In genomic region chr2:112275314-112275886, GRCh38 we compare ENCODE assay signal across 1 cellular context.
TF ChIP-seq lines count a peak whose summit lies in the region.

A gene with protein sequence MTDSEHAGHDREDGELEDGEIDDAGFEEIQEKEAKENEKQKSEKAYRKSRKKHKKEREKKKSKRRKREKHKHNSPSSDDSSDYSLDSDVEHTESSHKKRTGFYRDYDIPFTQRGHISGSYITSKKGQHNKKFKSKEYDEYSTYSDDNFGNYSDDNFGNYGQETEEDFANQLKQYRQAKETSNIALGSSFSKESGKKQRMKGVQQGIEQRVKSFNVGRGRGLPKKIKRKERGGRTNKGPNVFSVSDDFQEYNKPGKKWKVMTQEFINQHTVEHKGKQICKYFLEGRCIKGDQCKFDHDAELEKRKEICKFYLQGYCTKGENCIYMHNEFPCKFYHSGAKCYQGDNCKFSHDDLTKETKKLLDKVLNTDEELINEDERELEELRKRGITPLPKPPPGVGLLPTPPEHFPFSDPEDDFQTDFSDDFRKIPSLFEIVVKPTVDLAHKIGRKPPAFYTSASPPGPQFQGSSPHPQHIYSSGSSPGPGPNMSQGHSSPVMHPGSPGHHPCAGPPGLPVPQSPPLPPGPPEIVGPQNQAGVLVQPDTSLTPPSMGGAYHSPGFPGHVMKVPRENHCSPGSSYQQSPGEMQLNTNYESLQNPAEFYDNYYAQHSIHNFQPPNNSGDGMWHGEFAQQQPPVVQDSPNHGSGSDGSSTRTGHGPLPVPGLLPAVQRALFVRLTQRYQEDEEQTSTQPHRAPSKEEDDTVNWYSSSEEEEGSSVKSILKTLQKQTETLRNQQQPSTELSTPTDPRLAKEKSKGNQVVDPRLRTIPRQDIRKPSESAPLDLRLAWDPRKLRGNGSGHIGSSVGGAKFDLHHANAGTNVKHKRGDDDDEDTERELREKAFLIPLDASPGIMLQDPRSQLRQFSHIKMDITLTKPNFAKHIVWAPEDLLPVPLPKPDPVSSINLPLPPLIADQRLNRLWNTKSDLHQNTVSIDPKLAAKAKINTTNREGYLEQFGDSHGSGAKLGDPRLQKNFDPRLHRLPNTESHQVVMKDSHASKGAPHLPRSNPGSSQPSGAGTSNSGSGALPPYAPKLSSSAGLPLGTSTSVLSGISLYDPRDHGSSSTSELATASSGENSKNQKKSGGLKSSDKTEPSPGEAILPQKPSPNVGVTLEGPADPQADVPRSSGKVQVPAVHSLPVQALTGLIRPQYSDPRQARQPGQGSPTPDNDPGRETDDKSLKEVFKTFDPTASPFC (plus strand): TSS chr2:112275597. CDS start chr2:112275995, 398 bp downstream.

TF ChIP-seq in GM12878, 131 proteins besides CTCF, POLR2A, EP300 and RAD21 (continued from another document and continues in another):
- no peak for TF ChIP-seq FOS (IDR thresholded peaks at IDR 0.05; ENCODE audit: borderline replicate concordance, extremely low read depth, insufficient read length)
- TF ChIP-seq POLR2AphosphoS5 (IDR thresholded peaks at IDR 0.05; ENCODE audit: low read length), result peak; percentile 97
- TF ChIP-seq JUND (IDR thresholded peaks at IDR 0.05; ENCODE audit: low read depth, low read length), result peak; percentile 10; the same call in 1 of the 2 replicates
- no peak for TF ChIP-seq GABPA (IDR thresholded peaks at IDR 0.05; ENCODE audit: low read depth)
- TF ChIP-seq CBFB (IDR thresholded peaks at IDR 0.05; ENCODE audit: low read depth), result peak; percentile 75; the same call in 1 of the 2 replicates
- peak; percentile 88 for TF ChIP-seq NR2C1 (IDR thresholded peaks at IDR 0.05)
- peak; percentile 99 for TF ChIP-seq RB1 (IDR thresholded peaks at IDR 0.05; ENCODE audit: borderline replicate concordance)
- no peak for TF ChIP-seq HDAC6 (IDR thresholded peaks at IDR 0.05; ENCODE audit: unreplicated experiment)
- no peak for TF ChIP-seq NRF1 (conservative IDR thresholded peaks at IDR 0.05; ENCODE audit: low read depth, low read length)
- peak; percentile 13; the same call in 1 of the 2 replicates for TF ChIP-seq ZNF217 (IDR thresholded peaks at IDR 0.05)
- no peak for TF ChIP-seq ZNF384 (IDR thresholded peaks at IDR 0.05; ENCODE audit: borderline replicate concordance, low read depth, low read length)
- 0 out of 2 replicates have a peak, but pooled peaks have one; percentile 29 for TF ChIP-seq ATF2 (IDR thresholded peaks at IDR 0.05; ENCODE audit: low read length)
- no peak for TF ChIP-seq RAD51 (IDR thresholded peaks at IDR 0.05)
- peak; percentile 94 for TF ChIP-seq NBN (IDR thresholded peaks at IDR 0.05)
- peak; percentile 85 for TF ChIP-seq POU2F2 (IDR thresholded peaks at IDR 0.05; ENCODE audit: borderline replicate concordance, low read depth, low read length)
- peak; percentile 99 for TF ChIP-seq TAF1 (IDR thresholded peaks at IDR 0.05; ENCODE audit: borderline replicate concordance, low read depth, low read length)
- peak; percentile 59 for TF ChIP-seq SKIL (IDR thresholded peaks at IDR 0.05; ENCODE audit: low read depth, poor library complexity, severe bottlenecking)
- no peak for TF ChIP-seq ZNF274 (IDR thresholded peaks at IDR 0.05; ENCODE audit: insufficient read depth, insufficient read length)
- TF ChIP-seq E2F8 (IDR thresholded peaks at IDR 0.05; ENCODE audit: low read depth, partially characterized antibody), result no peak
- peak; percentile 52; the same call in 1 of the 2 replicates for TF ChIP-seq HDGF (IDR thresholded peaks at IDR 0.05)
- no peak for TF ChIP-seq KDM1A (IDR thresholded peaks at IDR 0.05; ENCODE audit: borderline replicate concordance)
- TF ChIP-seq ZNF592 (IDR thresholded peaks at IDR 0.05), result 0 out of 2 replicates have a peak, but pooled peaks have one; percentile 56
- peak; percentile 64; the same call in 1 of the 2 replicates for TF ChIP-seq SIN3A (IDR thresholded peaks at IDR 0.05; ENCODE audit: low read depth, low read length)
- TF ChIP-seq TCF12 (IDR thresholded peaks at IDR 0.05; ENCODE audit: low read depth, low read length), result peak; percentile 26; the same call in 1 of the 2 replicates
- TF ChIP-seq ZNF24 (IDR thresholded peaks at IDR 0.05), result no peak; the same call in 1 of the 2 replicates
- TF ChIP-seq EGR1 (IDR thresholded peaks at IDR 0.05; ENCODE audit: borderline replicate concordance in 1 of 2, low read depth in 2 of 2, low read length in 2 of 2), result peak in 1 of 2 experiments; percentile 62; a peak in 2 of 3 replicates
- no peak for TF ChIP-seq HDAC2 (IDR thresholded peaks at IDR 0.05)
- TF ChIP-seq TCF7 (IDR thresholded peaks at IDR 0.05; ENCODE audit: borderline replicate concordance), result no peak; the same call in 1 of the 2 replicates
- peak; percentile 91 for TF ChIP-seq IKZF1 (conservative IDR thresholded peaks at IDR 0.05)
- peak; percentile 94 for TF ChIP-seq SMAD5 (IDR thresholded peaks at IDR 0.05; ENCODE audit: low read depth)
- TF ChIP-seq, protein P1, sequence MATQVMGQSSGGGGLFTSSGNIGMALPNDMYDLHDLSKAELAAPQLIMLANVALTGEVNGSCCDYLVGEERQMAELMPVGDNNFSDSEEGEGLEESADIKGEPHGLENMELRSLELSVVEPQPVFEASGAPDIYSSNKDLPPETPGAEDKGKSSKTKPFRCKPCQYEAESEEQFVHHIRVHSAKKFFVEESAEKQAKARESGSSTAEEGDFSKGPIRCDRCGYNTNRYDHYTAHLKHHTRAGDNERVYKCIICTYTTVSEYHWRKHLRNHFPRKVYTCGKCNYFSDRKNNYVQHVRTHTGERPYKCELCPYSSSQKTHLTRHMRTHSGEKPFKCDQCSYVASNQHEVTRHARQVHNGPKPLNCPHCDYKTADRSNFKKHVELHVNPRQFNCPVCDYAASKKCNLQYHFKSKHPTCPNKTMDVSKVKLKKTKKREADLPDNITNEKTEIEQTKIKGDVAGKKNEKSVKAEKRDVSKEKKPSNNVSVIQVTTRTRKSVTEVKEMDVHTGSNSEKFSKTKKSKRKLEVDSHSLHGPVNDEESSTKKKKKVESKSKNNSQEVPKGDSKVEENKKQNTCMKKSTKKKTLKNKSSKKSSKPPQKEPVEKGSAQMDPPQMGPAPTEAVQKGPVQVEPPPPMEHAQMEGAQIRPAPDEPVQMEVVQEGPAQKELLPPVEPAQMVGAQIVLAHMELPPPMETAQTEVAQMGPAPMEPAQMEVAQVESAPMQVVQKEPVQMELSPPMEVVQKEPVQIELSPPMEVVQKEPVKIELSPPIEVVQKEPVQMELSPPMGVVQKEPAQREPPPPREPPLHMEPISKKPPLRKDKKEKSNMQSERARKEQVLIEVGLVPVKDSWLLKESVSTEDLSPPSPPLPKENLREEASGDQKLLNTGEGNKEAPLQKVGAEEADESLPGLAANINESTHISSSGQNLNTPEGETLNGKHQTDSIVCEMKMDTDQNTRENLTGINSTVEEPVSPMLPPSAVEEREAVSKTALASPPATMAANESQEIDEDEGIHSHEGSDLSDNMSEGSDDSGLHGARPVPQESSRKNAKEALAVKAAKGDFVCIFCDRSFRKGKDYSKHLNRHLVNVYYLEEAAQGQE (IDR thresholded peaks at IDR 0.05; ENCODE audit: low read depth, low read length), result 0 out of 2 replicates have a peak, but pooled peaks have one; percentile 42
- TF ChIP-seq, protein P2, sequence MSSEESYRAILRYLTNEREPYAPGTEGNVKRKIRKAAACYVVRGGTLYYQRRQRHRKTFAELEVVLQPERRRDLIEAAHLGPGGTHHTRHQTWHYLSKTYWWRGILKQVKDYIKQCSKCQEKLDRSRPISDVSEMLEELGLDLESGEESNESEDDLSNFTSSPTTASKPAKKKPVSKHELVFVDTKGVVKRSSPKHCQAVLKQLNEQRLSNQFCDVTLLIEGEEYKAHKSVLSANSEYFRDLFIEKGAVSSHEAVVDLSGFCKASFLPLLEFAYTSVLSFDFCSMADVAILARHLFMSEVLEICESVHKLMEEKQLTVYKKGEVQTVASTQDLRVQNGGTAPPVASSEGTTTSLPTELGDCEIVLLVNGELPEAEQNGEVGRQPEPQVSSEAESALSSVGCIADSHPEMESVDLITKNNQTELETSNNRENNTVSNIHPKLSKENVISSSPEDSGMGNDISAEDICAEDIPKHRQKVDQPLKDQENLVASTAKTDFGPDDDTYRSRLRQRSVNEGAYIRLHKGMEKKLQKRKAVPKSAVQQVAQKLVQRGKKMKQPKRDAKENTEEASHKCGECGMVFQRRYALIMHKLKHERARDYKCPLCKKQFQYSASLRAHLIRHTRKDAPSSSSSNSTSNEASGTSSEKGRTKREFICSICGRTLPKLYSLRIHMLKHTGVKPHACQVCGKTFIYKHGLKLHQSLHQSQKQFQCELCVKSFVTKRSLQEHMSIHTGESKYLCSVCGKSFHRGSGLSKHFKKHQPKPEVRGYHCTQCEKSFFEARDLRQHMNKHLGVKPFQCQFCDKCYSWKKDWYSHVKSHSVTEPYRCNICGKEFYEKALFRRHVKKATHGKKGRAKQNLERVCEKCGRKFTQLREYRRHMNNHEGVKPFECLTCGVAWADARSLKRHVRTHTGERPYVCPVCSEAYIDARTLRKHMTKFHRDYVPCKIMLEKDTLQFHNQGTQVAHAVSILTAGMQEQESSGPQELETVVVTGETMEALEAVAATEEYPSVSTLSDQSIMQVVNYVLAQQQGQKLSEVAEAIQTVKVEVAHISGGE (CRISPR knock-in tag; IDR thresholded peaks at IDR 0.05), result no peak
- TF ChIP-seq SREBF1 (IDR thresholded peaks at IDR 0.05; ENCODE audit: low read length), result no peak
- peak; percentile 88 for TF ChIP-seq RUNX3 (IDR thresholded peaks at IDR 0.05; ENCODE audit: low read length)
